Comparison of ENCODE assay signal across 22 cellular contexts in genomic region chr3:181757694-181758306, GRCh38. TPM values are rescaled to one million over a fixed set of nuclear protein-coding genes. Genes with fewer than 3 reads are reported as not detected.
DNase-seq lines count a peak whose midpoint lies in the region; ATAC-seq and TF ChIP-seq lines count a peak whose summit lies in the region.
"Had no signal": no experiment of that assay in that cellular context is flagged by ENCODE, and none has a peak within 500 bp of the region (broad histone marks: within the 10 kb centered on the region; RNA-seq: fewer than 3 reads in every experiment).

No MANE protein-coding gene starts in this region.

- H3K27ac Mint-ChIP-seq in WTC11: peak overlapping the region; percentile 65
- H3K27ac Mint-ChIP-seq: activated naive CD4-positive, alpha-beta T cell treated with anti-CD3 and anti-CD28 coated beads, Interleukin-2, amount 50 U/mL, for 72 hours; natural killer cell; stimulated activated naive B cell treated with anti-CD40 and anti-IgM and Interleukin-4, amounts not matched to agents 10 μg/mL and 1 μg/mL and 100 μg/mL, for 72 hours had no signal

- H3K9me3 ChIP-seq in neuron (ENCODE audit: low read length): no peaks in the 10 kb centered on the region
- H3K9me3 ChIP-seq: A549, ascending aorta, BE2C, Caco-2, testis had no signal

- TF ChIP-seq CTCF in WTC11 (IDR thresholded peaks at IDR 0.05): no peak

- no peak overlapping the region for H2AFZ ChIP-seq in neuron (ENCODE audit: low read depth, low read length)

- POLR2A ChIA-PET in WTC11 (lab: Charles Lee): interaction anchor here (0.6 to 1.8 kb wide), 5 partner anchors 31 to 490 kb away, joined by 3 to 8 read pairs (median 4); no protein-coding TSS in a partner anchor

- H3K36me3 Mint-ChIP-seq in WTC11: no peaks in the 10 kb centered on the region
- H3K36me3 Mint-ChIP-seq: activated naive CD4-positive, alpha-beta T cell treated with anti-CD3 and anti-CD28 coated beads, Interleukin-2, amount 50 U/mL, for 72 hours; natural killer cell; stimulated activated naive B cell treated with anti-CD40 and anti-IgM and Interleukin-4, amounts not matched to agents 10 μg/mL and 1 μg/mL and 100 μg/mL, for 72 hours had no signal

- H3K4me1 Mint-ChIP-seq in WTC11: peaks cover 72% of the 10 kb centered on the region
- H3K4me1 Mint-ChIP-seq: natural killer cell; stimulated activated naive B cell treated with anti-CD40 and anti-IgM and Interleukin-4, amounts not matched to agents 10 μg/mL and 1 μg/mL and 100 μg/mL, for 72 hours had no signal

- peaks cover 9% of the 10 kb centered on the region; the same call in 1 of the 2 replicates for H3K27me3 Mint-ChIP-seq in WTC11 (ENCODE audit: low read depth)

- peak overlapping the region; percentile 55 for H3K4me3 ChIP-seq in neuron (ENCODE audit: low read length)
- H3K4me3 ChIP-seq: A549, ascending aorta, K562, testis had no signal

- CTCF ChIA-PET in WTC11 (lab: Charles Lee): interaction anchor here (1.0 to 1.1 kb wide), 4 partner anchors 29 to 67 kb away, joined by 3 to 5 read pairs (median 4); no protein-coding TSS in a partner anchor

- ATAC-seq in WTC11: peak; percentile 31
- ATAC-seq in GM19452 (IDR thresholded peaks at IDR 0.05; ENCODE audit: unreplicated experiment): no peak
- ATAC-seq: A549; activated naive CD4-positive, alpha-beta T cell treated with anti-CD3 and anti-CD28 coated beads, Interleukin-2, amount 50 U/mL, for 72 hours; K562; left cardiac atrium; natural killer cell; stimulated activated naive B cell treated with anti-CD40 and anti-IgM and Interleukin-4, amounts not matched to agents 10 μg/mL and 1 μg/mL and 100 μg/mL, for 72 hours had no signal

- DNase-seq in NCI-H1105 treated with DMSO at 0.1 percent for 48 hours (lab: John Stamatoyannopoulos, UW) (peak; percentile 23), NCI-H1105 (lab: John Stamatoyannopoulos, UW) (no peak), NCI-H446 treated with DMSO at 0.1 percent for 48 hours (lab: John Stamatoyannopoulos, UW) (peak; percentile 49), WTC11 (ENCODE audit: low spot score) (no peak), medulla oblongata (ENCODE audit: extremely low spot score) (no peak), foreskin melanocyte (no peak)
- DNase-seq: BE2C; Caco-2; left cardiac atrium; natural killer cell; NCI-H2171; stimulated activated CD4-positive, alpha-beta T cell treated with anti-CD3 and anti-CD28 coated beads, Interleukin-1b, Interleukin-23, amount 100 ng/mL, for 48 hours; stimulated activated naive B cell treated with anti-CD40 and anti-IgM and Interleukin-4, amounts not matched to agents 10 μg/mL and 1 μg/mL and 100 μg/mL, for 72 hours; testis had no signal

- H3K9me3 Mint-ChIP-seq in WTC11: no peaks in the 10 kb centered on the region
- H3K9me3 Mint-ChIP-seq: activated naive CD4-positive, alpha-beta T cell treated with anti-CD3 and anti-CD28 coated beads, Interleukin-2, amount 50 U/mL, for 72 hours; natural killer cell; stimulated activated naive B cell treated with anti-CD40 and anti-IgM and Interleukin-4, amounts not matched to agents 10 μg/mL and 1 μg/mL and 100 μg/mL, for 72 hours had no signal

- no peaks in the 10 kb centered on the region for H3K27me3 ChIP-seq in neuron (ENCODE audit: insufficient read depth, low read length)
- H3K27me3 ChIP-seq: BE2C, testis had no signal

- peak overlapping the region; percentile 55 for H3K4me3 Mint-ChIP-seq in WTC11
- H3K4me3 Mint-ChIP-seq: natural killer cell; stimulated activated naive B cell treated with anti-CD40 and anti-IgM and Interleukin-4, amounts not matched to agents 10 μg/mL and 1 μg/mL and 100 μg/mL, for 72 hours had no signal

- H3K4me1 ChIP-seq in neuron (ENCODE audit: insufficient read depth, low read length): peaks cover 54% of the 10 kb centered on the region
- H3K4me1 ChIP-seq: A549, ascending aorta, BE2C, Caco-2, testis had no signal

- H3K36me3 ChIP-seq in neuron (ENCODE audit: insufficient read depth, low read length): no peaks in the 10 kb centered on the region
- H3K36me3 ChIP-seq: ascending aorta, BE2C had no signal

TF ChIP-seq in WTC11, 78 proteins besides CTCF, POLR2A, EP300 and RAD21:
- no peak for TF ChIP-seq ZNF671 (CRISPR knock-in tag; IDR thresholded peaks at IDR 0.05)
TF ChIP-seq in WTC11: peak in this region for 0.

RNA-seq across cellular contexts. Expression of gene SOX2, which starts 46.1 kb away (rescaled TPM):
- total RNA-seq in WTC11 (2021): 189 to 245 TPM (median 239 TPM) in 3 replicates
- total RNA-seq: glomerular endothelial cell, mesenteric fat pad, natural killer cell had no signal

Comparison
In these comparisons a context has a peak if more than half of its experiments do, and no peak if none do; other contexts are left out.
1. DNase-seq: peak in NCI-H1105 treated with DMSO at 0.1 percent for 48 hours (single experiment) and NCI-H446 treated with DMSO at 0.1 percent for 48 hours (single experiment); none in NCI-H1105 (single experiment), WTC11 (single experiment), medulla oblongata (single experiment) and foreskin melanocyte (single experiment).